ENCODE assay signal across 34 cellular contexts in the genomic region with DNA sequence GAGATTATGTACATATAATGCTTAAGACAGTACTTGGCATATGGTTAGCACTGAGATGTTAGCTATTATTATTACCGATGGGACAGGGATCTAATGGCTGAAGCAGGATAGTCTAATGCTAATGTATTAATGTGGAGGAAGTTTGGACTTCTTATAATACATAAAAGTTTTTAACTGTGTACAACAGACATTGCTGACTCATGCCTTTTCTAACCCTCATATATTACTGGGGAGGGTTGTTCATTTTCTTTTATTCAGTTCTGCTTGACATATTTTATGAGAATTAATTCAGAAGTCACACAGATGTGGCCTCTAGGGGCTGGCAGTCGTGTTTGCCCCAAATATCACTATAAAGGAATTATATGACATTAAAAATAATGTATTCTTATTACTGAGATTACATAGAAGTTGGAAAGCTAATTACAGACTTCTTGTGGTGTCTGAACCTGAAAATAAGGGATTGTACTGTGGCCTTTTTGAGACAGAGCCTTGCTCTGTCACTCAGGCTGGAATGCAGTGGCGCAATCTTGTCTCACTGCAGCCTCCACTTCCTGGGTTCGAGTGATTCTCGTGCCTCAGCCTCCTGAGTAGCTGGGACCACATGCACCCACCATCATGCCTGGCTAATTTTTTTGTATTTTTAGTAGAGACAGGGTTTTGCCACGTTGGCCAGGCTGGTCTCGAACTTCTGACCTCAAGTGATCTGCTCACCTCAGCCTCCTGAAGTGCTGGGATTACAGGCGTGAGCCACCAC.
"Had no signal": no experiment of that assay in that cellular context is flagged by ENCODE, and none has a peak within 500 bp of the region (broad histone marks: within the 10 kb centered on the region; RNA-seq: fewer than 3 reads in every experiment).

No MANE protein-coding gene starts in this region.

- H2AFZ ChIP-seq: hepatocyte had no signal

- DNase-seq: activated CD4-positive, alpha-beta T cell treated with anti-CD3 and anti-CD28 coated beads for 1 hour; activated CD4-positive, alpha-beta T cell treated with anti-CD3 and anti-CD28 coated beads for 4 hours; activated CD4-positive, alpha-beta T cell treated with anti-CD3 and anti-CD28 coated beads, Interleukin-2, amount 50 U/mL, for 1 hour; activated CD4-positive, alpha-beta T cell treated with anti-CD3 and anti-CD28 coated beads, Interleukin-2, amount 50 U/mL, for 48 hours; activated CD8-positive, alpha-beta memory T cell treated with anti-CD3 and anti-CD28 coated beads for 24 hours; activated CD8-positive, alpha-beta T cell treated with anti-CD3 and anti-CD28 coated beads for 36 hours; activated effector memory CD4-positive, alpha-beta T cell treated with Interleukin-2 at 50 U/mL for 16 hours; activated naive CD4-positive, alpha-beta T cell treated with anti-CD3 and anti-CD28 coated beads for 36 hours; activated naive CD8-positive, alpha-beta T cell treated with anti-CD3 and anti-CD28 coated beads for 36 hours; activated naive CD8-positive, alpha-beta T cell treated with anti-CD3 and anti-CD28 coated beads, Interleukin-2, amount 50 U/mL, for 24 hours; activated T-cell treated with anti-CD3 and anti-CD28 coated beads, Interleukin-2, amount 50 U/mL, for 4 hours; adrenal gland; amygdala; aorta; central memory CD4-positive, alpha-beta T cell; dorsolateral prefrontal cortex; effector memory CD8-positive, alpha-beta T cell; erythroblast; foreskin keratinocyte; heart right ventricle; T-helper 17 cell had no signal

- H3K27me3 ChIP-seq: adrenal gland, breast epithelium, cardiac muscle cell, dorsolateral prefrontal cortex, esophagus muscularis mucosa, foreskin keratinocyte, gastroesophageal sphincter, heart right ventricle, hepatocyte had no signal

- ATAC-seq: activated CD8-positive, alpha-beta T cell treated with anti-CD3 and anti-CD28 coated beads for 36 hours; activated naive CD8-positive, alpha-beta T cell treated with anti-CD3 and anti-CD28 coated beads, Interleukin-2, amount 50 U/mL, for 24 hours; activated T-cell treated with anti-CD3 and anti-CD28 coated beads, Interleukin-2, amount 50 U/mL, for 4 hours; activated T-helper 17 cell treated with anti-CD3 and anti-CD28 coated beads, Interleukin-2, amount 50 U/mL, for 72 hours; effector memory CD8-positive, alpha-beta T cell; foreskin keratinocyte; gastroesophageal sphincter; heart right ventricle; T-helper 17 cell; WTC11 had no signal

- H3K9me3 ChIP-seq: adrenal gland, breast epithelium, esophagus muscularis mucosa, gastroesophageal sphincter had no signal

- H3K4me1 ChIP-seq: breast epithelium, esophagus muscularis mucosa, foreskin keratinocyte had no signal

- H3K4me3 ChIP-seq: adrenal gland, breast epithelium, cardiac muscle cell, coronary artery, dorsolateral prefrontal cortex, esophagus muscularis mucosa, gastroesophageal sphincter, heart right ventricle, hepatocyte had no signal

- H3K27me3 Mint-ChIP-seq: activated CD8-positive, alpha-beta T cell treated with anti-CD3 and anti-CD28 coated beads for 36 hours; activated naive CD4-positive, alpha-beta T cell treated with anti-CD3 and anti-CD28 coated beads, Interleukin-2, amount 50 U/mL, for 24 hours; activated naive CD8-positive, alpha-beta T cell treated with anti-CD3 and anti-CD28 coated beads for 36 hours; activated naive CD8-positive, alpha-beta T cell treated with anti-CD3 and anti-CD28 coated beads, Interleukin-2, amount 50 U/mL, for 24 hours; activated T-helper 17 cell treated with anti-CD3 and anti-CD28 coated beads, Interleukin-2, amount 50 U/mL, for 72 hours; dendritic cell treated with granulocyte-macrophage colony-stimulating factor and Interleukin-4, amounts not matched to agents 40 ng/mL and 50 ng/mL, for 4 days; effector memory CD8-positive, alpha-beta T cell; T-helper 17 cell had no signal

- H3K9me3 Mint-ChIP-seq: activated CD8-positive, alpha-beta T cell treated with anti-CD3 and anti-CD28 coated beads for 36 hours; activated naive CD4-positive, alpha-beta T cell treated with anti-CD3 and anti-CD28 coated beads, Interleukin-2, amount 50 U/mL, for 24 hours; activated naive CD8-positive, alpha-beta T cell treated with anti-CD3 and anti-CD28 coated beads, Interleukin-2, amount 50 U/mL, for 24 hours; activated T-cell treated with anti-CD3 and anti-CD28 coated beads, Interleukin-2, amount 50 U/mL, for 4 hours; activated T-helper 17 cell treated with anti-CD3 and anti-CD28 coated beads, Interleukin-2, amount 50 U/mL, for 72 hours; dendritic cell treated with granulocyte-macrophage colony-stimulating factor and Interleukin-4, amounts not matched to agents 40 ng/mL and 50 ng/mL, for 4 days; effector memory CD8-positive, alpha-beta T cell had no signal

- H3K27ac Mint-ChIP-seq: activated CD8-positive, alpha-beta T cell treated with anti-CD3 and anti-CD28 coated beads for 36 hours; activated naive CD4-positive, alpha-beta T cell treated with anti-CD3 and anti-CD28 coated beads for 36 hours; activated naive CD4-positive, alpha-beta T cell treated with anti-CD3 and anti-CD28 coated beads, Interleukin-2, amount 50 U/mL, for 24 hours; activated naive CD8-positive, alpha-beta T cell treated with anti-CD3 and anti-CD28 coated beads for 36 hours; activated naive CD8-positive, alpha-beta T cell treated with anti-CD3 and anti-CD28 coated beads, Interleukin-2, amount 50 U/mL, for 24 hours; activated T-helper 17 cell treated with anti-CD3 and anti-CD28 coated beads, Interleukin-2, amount 50 U/mL, for 72 hours; brain; dendritic cell treated with granulocyte-macrophage colony-stimulating factor and Interleukin-4, amounts not matched to agents 40 ng/mL and 50 ng/mL, for 4 days; effector memory CD8-positive, alpha-beta T cell; T-helper 2 cell treated with Interferon-gamma antibody and Interleukin-4, amounts not matched to agents 5 μg/mL and 100 μg/mL, for 36 hours; WTC11 had no signal

- H3K27ac ChIP-seq: adrenal gland, breast epithelium, cardiac muscle cell, coronary artery, dorsolateral prefrontal cortex, esophagus muscularis mucosa, foreskin keratinocyte, gastroesophageal sphincter, heart right ventricle, hepatocyte, VCaP had no signal

- H3K4me2 ChIP-seq: hepatocyte had no signal

- H3K36me3 ChIP-seq: breast epithelium had no signal

- H3K4me3 Mint-ChIP-seq: activated CD8-positive, alpha-beta T cell treated with anti-CD3 and anti-CD28 coated beads for 36 hours; activated naive CD4-positive, alpha-beta T cell treated with anti-CD3 and anti-CD28 coated beads for 36 hours; activated naive CD4-positive, alpha-beta T cell treated with anti-CD3 and anti-CD28 coated beads, Interleukin-2, amount 50 U/mL, for 24 hours; activated naive CD8-positive, alpha-beta T cell treated with anti-CD3 and anti-CD28 coated beads for 36 hours; activated naive CD8-positive, alpha-beta T cell treated with anti-CD3 and anti-CD28 coated beads, Interleukin-2, amount 50 U/mL, for 24 hours; activated T-cell treated with anti-CD3 and anti-CD28 coated beads, Interleukin-2, amount 50 U/mL, for 4 hours; activated T-helper 17 cell treated with anti-CD3 and anti-CD28 coated beads, Interleukin-2, amount 50 U/mL, for 72 hours; brain; dendritic cell treated with granulocyte-macrophage colony-stimulating factor and Interleukin-4, amounts not matched to agents 40 ng/mL and 50 ng/mL, for 4 days; effector memory CD8-positive, alpha-beta T cell; T-helper 17 cell; T-helper 2 cell treated with Interferon-gamma antibody and Interleukin-4, amounts not matched to agents 5 μg/mL and 100 μg/mL, for 36 hours; WTC11 had no signal
